18 cellular contexts compared by ENCODE assay signal in the genomic region with DNA sequence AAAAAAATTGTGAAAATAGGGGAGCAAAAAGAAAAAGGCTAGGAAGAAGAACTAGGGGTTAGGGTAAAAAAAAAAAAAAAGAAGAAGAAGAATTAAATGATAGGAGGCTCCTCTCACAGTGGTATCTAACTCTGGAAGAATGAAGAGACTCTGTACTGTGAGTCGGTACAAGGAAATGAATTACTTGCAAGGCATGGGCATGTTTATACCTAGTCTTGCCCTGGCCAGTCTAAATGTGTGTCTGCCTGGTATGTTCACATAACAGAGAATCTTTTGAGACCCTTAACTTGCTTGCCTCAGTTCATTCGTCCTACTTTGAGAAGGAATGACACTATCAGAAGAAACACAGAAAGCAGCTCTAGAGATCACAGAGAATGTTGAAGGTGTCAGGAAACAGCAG.
DNase-seq lines count a peak whose midpoint lies in the region; ATAC-seq, FAIRE-seq and TF ChIP-seq lines count a peak whose summit lies in the region.
"Had no signal": no experiment of that assay in that cellular context is flagged by ENCODE, and none has a peak within 500 bp of the region (broad histone marks: within the 10 kb centered on the region; RNA-seq: fewer than 3 reads in every experiment).

No MANE protein-coding gene starts in this region.

- DNase-seq in A549 (ENCODE audit: low read depth in 1 of 2, low spot score in 1 of 2): no peak
- no peak for DNase-seq in HFFc6
- no peak for DNase-seq in endodermal cell
- DNase-seq in neural progenitor cell (ENCODE audit: low spot score): no peak
- no peak for DNase-seq in DMS153 treated with DMSO at 0.1 percent for 48 hours (lab: John Stamatoyannopoulos, UW; ENCODE audit: unreplicated experiment)
- no peak for DNase-seq in H7
- DNase-seq: ACHN; CD4-positive, alpha-beta T cell; DND-41; GF-D8; NCI-H1930; NCI-H2171; SHP77 treated with DMSO at 0.1 percent for 48 hours had no signal

- TF ChIP-seq EP300 in A549 (IDR thresholded peaks at IDR 0.05): no peak

- H3K4me1 Mint-ChIP-seq in HFFc6 (ENCODE audit: low read depth) (peaks cover 76% of the 10 kb centered on the region), endodermal cell (peaks cover 36% of the 10 kb centered on the region), neural progenitor cell (no peaks in the 10 kb centered on the region)
- H3K4me1 Mint-ChIP-seq: B cell had no signal

- no peak overlapping the region for H3K9ac ChIP-seq in endodermal cell (ENCODE audit: extremely low read depth, low read length, poor library complexity, severe bottlenecking)
- H3K9ac ChIP-seq in neural progenitor cell: no peak overlapping the region

- H4K20me1 ChIP-seq in neural progenitor cell (ENCODE audit: low read depth): no peaks in the 10 kb centered on the region

- H3K36me3 ChIP-seq in endodermal cell (ENCODE audit: control insufficient read depth, insufficient read depth, low read length) (no peaks in the 10 kb centered on the region), mesodermal cell (ENCODE audit: control insufficient read depth, insufficient read depth, low read length) (no peaks in the 10 kb centered on the region), neural progenitor cell (no peaks in the 10 kb centered on the region), H7 (replicated peaks; ENCODE audit: control insufficient read depth, insufficient read depth, low read length) (no peaks in the 10 kb centered on the region)

- peaks cover 13% of the 10 kb centered on the region for H3F3A ChIP-seq in neural progenitor cell (ENCODE audit: low read depth)

- H3K4me3 Mint-ChIP-seq in HFFc6 (no peak overlapping the region), endodermal cell (no peak overlapping the region), neural progenitor cell (no peak overlapping the region)
- H3K4me3 Mint-ChIP-seq: B cell; CD4-positive, alpha-beta T cell had no signal

- TF ChIP-seq POLR2A in A549 (IDR thresholded peaks at IDR 0.05; ENCODE audit: low read length): no peak

- peaks cover 43% of the 10 kb centered on the region for H3K4me1 ChIP-seq in A549
- peaks cover 23% of the 10 kb centered on the region for H3K4me1 ChIP-seq in endodermal cell (ENCODE audit: control insufficient read depth, insufficient read depth, low read length)
- H3K4me1 ChIP-seq in mesodermal cell (ENCODE audit: control insufficient read depth, insufficient read depth, low read length, poor library complexity, severe bottlenecking): peaks cover 22% of the 10 kb centered on the region
- H3K4me1 ChIP-seq in neural progenitor cell: peaks cover 11% of the 10 kb centered on the region

- ATAC-seq in A549: peak; percentile 51 to 56; a peak in 3 of 6 replicates
- ATAC-seq in GM21390 (IDR thresholded peaks at IDR 0.05; ENCODE audit: unreplicated experiment): no peak

- H3K27me3 Mint-ChIP-seq in HFFc6 (ENCODE audit: insufficient read depth) (no peaks in the 10 kb centered on the region), endodermal cell (ENCODE audit: insufficient read depth) (no peaks in the 10 kb centered on the region), neural progenitor cell (ENCODE audit: insufficient read depth, low read depth) (no peaks in the 10 kb centered on the region)
- H3K27me3 Mint-ChIP-seq: B cell; CD4-positive, alpha-beta T cell had no signal

- CTCF ChIA-PET in A549 (lab: Yijun Ruan, JAX): interaction anchor here (0.9 kb wide), 1 partner anchor 183 kb away, joined by 3 read pairs; no protein-coding TSS in a partner anchor

- WGBS in A549 (ENCODE audit: missing lambda C conversion rate): 63% methylated on average over 2 of the region's 2 CpGs
- 74 to 90% methylated on average over 2 of the region's 2 CpGs for WGBS in endodermal cell (ENCODE audit: insufficient coverage in 1 of 2, insufficient read length in 1 of 2), 2 experiments
- 93% methylated on average over 2 of the region's 2 CpGs for WGBS in mesodermal cell (ENCODE audit: insufficient coverage in 2 of 2), 2 experiments

- H3K4me3 ChIP-seq in A549: no peak overlapping the region
- no peak overlapping the region for H3K4me3 ChIP-seq in endodermal cell (ENCODE audit: low read length)
- H3K4me3 ChIP-seq in mesodermal cell (ENCODE audit: extremely low read depth, insufficient read depth, low read length, poor library complexity, severe bottlenecking): no peak overlapping the region
- H3K4me3 ChIP-seq in neural progenitor cell: no peak overlapping the region
- no peak overlapping the region for H3K4me3 ChIP-seq in H7 (ENCODE audit: insufficient read depth, low read depth, low read length)

- H3K9me3 Mint-ChIP-seq in HFFc6 (no peaks in the 10 kb centered on the region), endodermal cell (no peaks in the 10 kb centered on the region), neural progenitor cell (no peaks in the 10 kb centered on the region)
- H3K9me3 Mint-ChIP-seq: CD4-positive, alpha-beta T cell had no signal

- H3K4me2 ChIP-seq in A549 (no peak overlapping the region), neural progenitor cell (no peak overlapping the region)

- H3K79me2 ChIP-seq in neural progenitor cell (ENCODE audit: low read depth): no peaks in the 10 kb centered on the region

- TF ChIP-seq RAD21 in A549 (conservative IDR thresholded peaks at IDR 0.05 in 1 of 2, IDR thresholded peaks at IDR 0.05 in 1 of 2): no peak

- TF ChIP-seq CTCF in A549 (IDR thresholded peaks at IDR 0.05) (no peak), HFFc6 (IDR thresholded peaks at IDR 0.05) (no peak), endodermal cell (conservative IDR thresholded peaks at IDR 0.05) (no peak), neural progenitor cell (IDR thresholded peaks at IDR 0.05) (no peak)

- H3K27me3 ChIP-seq in endodermal cell (ENCODE audit: control insufficient read depth, insufficient read depth, low read length, poor library complexity, severe bottlenecking) (no peaks in the 10 kb centered on the region), neural progenitor cell (no peaks in the 10 kb centered on the region), H7 (ENCODE audit: control insufficient read depth, insufficient read depth, low read length) (no peaks in the 10 kb centered on the region)

- no peak for FAIRE-seq in A549 (lab: Jason Lieb, UNC)
- FAIRE-seq: D721Med, RCC 7860 had no signal

- peak overlapping the region; percentile 15 for H3K27ac Mint-ChIP-seq in HFFc6
- H3K27ac Mint-ChIP-seq in endodermal cell: peak overlapping the region; percentile 40
- H3K27ac Mint-ChIP-seq in neural progenitor cell: no peak overlapping the region
- H3K27ac Mint-ChIP-seq: B cell; CD4-positive, alpha-beta T cell had no signal

- H3K27ac ChIP-seq in A549 (peak overlapping the region in 1 of 2 experiments; percentile 58; a peak in 3 of 6 replicates), endodermal cell (ENCODE audit: low read depth, low read length) (no peak overlapping the region), mesodermal cell (ENCODE audit: low read depth, low read length, severe bottlenecking) (peak overlapping the region; percentile 20), neural progenitor cell (no peak overlapping the region)

- H2AFZ ChIP-seq in neural progenitor cell (replicated peaks): no peak overlapping the region

- H3K36me3 Mint-ChIP-seq in HFFc6 (ENCODE audit: low read depth): peaks cover 21% of the 10 kb centered on the region
- H3K36me3 Mint-ChIP-seq in endodermal cell (ENCODE audit: low read depth): peaks cover 10% of the 10 kb centered on the region
- H3K36me3 Mint-ChIP-seq in neural progenitor cell: peaks cover 9% of the 10 kb centered on the region

- H3K9me3 ChIP-seq in A549: no peaks in the 10 kb centered on the region
- H3K9me3 ChIP-seq in endodermal cell (ENCODE audit: control insufficient read depth, low read length): no peaks in the 10 kb centered on the region
- H3K9me3 ChIP-seq in mesodermal cell (ENCODE audit: control insufficient read depth, low read length): no peaks in the 10 kb centered on the region
- no peaks in the 10 kb centered on the region for H3K9me3 ChIP-seq in neural progenitor cell (ENCODE audit: low read depth)

- POLR2A ChIA-PET in A549 (lab: Yijun Ruan, JAX): no interaction called here

TF ChIP-seq in A549, 52 proteins besides CTCF, POLR2A, EP300 and RAD21:
- no peak for TF ChIP-seq BHLHE40 (IDR thresholded peaks at IDR 0.05; ENCODE audit: low read depth, low read length)
- TF ChIP-seq, protein P1, sequence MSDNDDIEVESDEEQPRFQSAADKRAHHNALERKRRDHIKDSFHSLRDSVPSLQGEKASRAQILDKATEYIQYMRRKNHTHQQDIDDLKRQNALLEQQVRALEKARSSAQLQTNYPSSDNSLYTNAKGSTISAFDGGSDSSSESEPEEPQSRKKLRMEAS (IDR thresholded peaks at IDR 0.05): no peak
- no peak for TF ChIP-seq KDM1A (IDR thresholded peaks at IDR 0.05; ENCODE audit: low read depth)
- TF ChIP-seq KDM5A (IDR thresholded peaks at IDR 0.05): no peak
- no peak for TF ChIP-seq ZFP36 (IDR thresholded peaks at IDR 0.05; ENCODE audit: borderline replicate concordance, partially characterized antibody)
- TF ChIP-seq HOXB5 (CRISPR knock-in tag; IDR thresholded peaks at IDR 0.05): no peak
- TF ChIP-seq HOXA7 (CRISPR knock-in tag; IDR thresholded peaks at IDR 0.05): no peak
